In genomic region chrX:102651968-102652744, GRCh38 we compare ENCODE assay signal across 8 cellular contexts. TPM values are rescaled to one million over a fixed set of nuclear protein-coding genes. Genes with fewer than 3 reads are reported as not detected.
DNase-seq lines count a peak whose midpoint lies in the region; ATAC-seq, FAIRE-seq and TF ChIP-seq lines count a peak whose summit lies in the region.

No MANE protein-coding gene starts in this region.

- no peaks in the 10 kb centered on the region for H3K79me2 ChIP-seq in keratinocyte (ENCODE audit: control insufficient read depth, insufficient read depth, low read length)

- H3K9ac ChIP-seq in keratinocyte (ENCODE audit: control insufficient read depth, extremely low read depth, insufficient read depth, low read length) = no peak overlapping the region

- no peaks in the 10 kb centered on the region for H3K27me3 ChIP-seq in CD8-positive, alpha-beta memory T cell (ENCODE audit: insufficient read depth, low read length, poor library complexity, severe bottlenecking)
- H3K27me3 ChIP-seq in keratinocyte (ENCODE audit: control insufficient read depth, extremely low read depth, insufficient read depth, low read length) = no peaks in the 10 kb centered on the region

- DNase-seq in CD8-positive, alpha-beta memory T cell = peak in 4 of 5 donors; percentile 38 to 76 (median 66)
- DNase-seq in T-helper 22 cell (ENCODE audit: low read depth) (peak; percentile 35), caudate nucleus (lab: John Stamatoyannopoulos, UW) (peak in 54 of 61 donors; percentile 0 to 69 (median 22)), keratinocyte (ENCODE audit: low read depth, low spot score) (peak; percentile 7), NCI-H128 (lab: John Stamatoyannopoulos, UW; ENCODE audit: unreplicated experiment) (no peak)
- peak; percentile 32 for DNase-seq in stimulated activated CD4-positive, alpha-beta T cell treated with anti-CD3 and anti-CD28 coated beads, Interleukin-12 subunit alpha, Interleukin-12 subunit beta, amount 100 ng/mL, for 4 hours

- H3K36me3 ChIP-seq in CD8-positive, alpha-beta memory T cell (ENCODE audit: insufficient read depth, low read length) = no peaks in the 10 kb centered on the region
- H3K36me3 ChIP-seq in keratinocyte (ENCODE audit: control insufficient read depth in 2 of 2, extremely low read depth in 1 of 2, insufficient read depth in 2 of 2, low read length in 2 of 2) = no peaks in the 10 kb centered on the region

- no peaks in the 10 kb centered on the region for H4K20me1 ChIP-seq in keratinocyte (ENCODE audit: control insufficient read depth, extremely low read depth, insufficient read depth, low read length)

- no peaks in the 10 kb centered on the region for H3K9me3 ChIP-seq in CD8-positive, alpha-beta memory T cell (ENCODE audit: low read length)
- H3K9me3 ChIP-seq in keratinocyte (ENCODE audit: control insufficient read depth, low read depth, low read length) = no peaks in the 10 kb centered on the region

- H3K4me2 ChIP-seq in keratinocyte (ENCODE audit: control insufficient read depth, extremely low read depth, insufficient read depth, low read depth, low read length) = peak overlapping the region; percentile 66

- ATAC-seq in HG02610 (IDR thresholded peaks at IDR 0.05; ENCODE audit: unreplicated experiment) = peak; percentile 84
- no peak for ATAC-seq in HG03175 (IDR thresholded peaks at IDR 0.05; ENCODE audit: unreplicated experiment)

- POLR2A ChIA-PET in CD8-positive, alpha-beta memory T cell (lab: Charles Lee) = interaction anchor here (0.9 to 1.6 kb wide), 2 partner anchors 8 to 53 kb away, joined by 3 to 11 read pairs; partner anchors contain the start of gene ARMCX5

- H3K4me1 Mint-ChIP-seq in CD8-positive, alpha-beta memory T cell = peaks cover 15 to 47% (median 24%) of the 10 kb centered on the region in 3 donors

- peaks cover 8% of the 10 kb centered on the region for H3K4me1 ChIP-seq in CD8-positive, alpha-beta memory T cell (ENCODE audit: insufficient read depth, low read length)
- H3K4me1 ChIP-seq in keratinocyte (ENCODE audit: control insufficient read depth, extremely low read depth, insufficient read depth, low read length) = no peaks in the 10 kb centered on the region

- H3K36me3 Mint-ChIP-seq in CD8-positive, alpha-beta memory T cell = peaks cover 0 to 24% (median 0%) of the 10 kb centered on the region in 3 donors

- CTCF ChIA-PET in CD8-positive, alpha-beta memory T cell (lab: Charles Lee) = interaction anchor here (0.6 kb wide), 1 partner anchor 53 kb away, joined by 3 read pairs; the partner anchor contains the start of gene ARMCX5

- H3K9me1 ChIP-seq in keratinocyte (ENCODE audit: control insufficient read depth, extremely low read depth, insufficient read depth, low read length) = no peaks in the 10 kb centered on the region

- H3K27me3 Mint-ChIP-seq in CD8-positive, alpha-beta memory T cell = peaks cover 0 to 7% of the 10 kb centered on the region in 2 donors

- no peak overlapping the region for H2AFZ ChIP-seq in keratinocyte (ENCODE audit: control insufficient read depth, low read length)

- FAIRE-seq in keratinocyte (lab: Jason Lieb, UNC) = no peak

- H3K27ac Mint-ChIP-seq in CD8-positive, alpha-beta memory T cell = peak overlapping the region; percentile 74 to 94 (median 90)

- peak overlapping the region; percentile 51 for H3K27ac ChIP-seq in CD8-positive, alpha-beta memory T cell (ENCODE audit: low read depth, low read length)
- H3K27ac ChIP-seq in caudate nucleus (ENCODE audit: low read depth, low read length) (peak overlapping the region; percentile 74), keratinocyte (ENCODE audit: control insufficient read depth, insufficient read depth, low read length) (no peak overlapping the region)

- peak overlapping the region; percentile 88 to 98 (median 95) for H3K4me3 Mint-ChIP-seq in CD8-positive, alpha-beta memory T cell

- dilution Hi-C loops in keratinocyte (cut with MboI; ENCODE audit: extremely low pct_ligation_motif_present, low sequenced_read_pairs) = no loop called here

- H3K9me3 Mint-ChIP-seq in CD8-positive, alpha-beta memory T cell = peaks cover 0 to 2% (median 0%) of the 10 kb centered on the region in 5 donors

- peak; percentile 45 to 60 (median 49) for TF ChIP-seq CTCF in keratinocyte (optimal IDR thresholded peaks at IDR 0.05 in 1 of 3, IDR thresholded peaks at IDR 0.05 in 1 of 3, conservative IDR thresholded peaks at IDR 0.05 in 1 of 3; ENCODE audit: extremely low read depth in 1 of 3, insufficient read depth in 2 of 3, low read length in 3 of 3)

- peak overlapping the region; percentile 70 for H3K4me3 ChIP-seq in CD8-positive, alpha-beta memory T cell (ENCODE audit: low read length)
- H3K4me3 ChIP-seq in keratinocyte (ENCODE audit: control insufficient read depth in 2 of 3, extremely low read depth in 1 of 3, insufficient read depth in 2 of 3, low read depth in 1 of 3, low read length in 3 of 3) = peak overlapping the region; percentile 25 to 35 (median 27)

RNA-seq across cellular contexts. Expression of gene GPRASP1, which starts 0.9 kb away (rescaled TPM):
- 1 to 10 TPM; 3.4 to 4.2 TPM for total RNA-seq in CD8-positive, alpha-beta memory T cell
- 5.2 TPM for polyA plus RNA-seq in CD8-positive, alpha-beta memory T cell
- polyA plus RNA-seq in keratinocyte = 0.22 to 0.34 TPM (median 0.26 TPM) in 3 replicates
- polyA plus RNA-seq in keratinocyte (2011; ENCODE audit: low read depth) = 0.21 TPM
- polyA plus RNA-seq in keratinocyte (2011; cell fraction: cytosol; rRNA removed) = 0.05 and 0.06 TPM in 2 replicates
- polyA plus RNA-seq in keratinocyte (2011; cell fraction: nucleus; rRNA removed) = 1.5 and 1.6 TPM in 2 replicates
- polyA plus RNA-seq in keratinocyte (2012; ENCODE audit: low replicate concordance) = 0.15 and 0.32 TPM in 2 replicates
- polyA minus RNA-seq in keratinocyte = 0.07 to 0.70 TPM (median 0.49 TPM) in 3 replicates
- polyA minus RNA-seq in keratinocyte (2011; cell fraction: cytosol; rRNA and poly(A)+ RNA removed) = not detected
- polyA minus RNA-seq in keratinocyte (2011; cell fraction: nucleus; rRNA and poly(A)+ RNA removed) = 0.84 and 3.4 TPM in 2 replicates

RNA-seq across cellular contexts. Expression of gene ARMCX5, which starts 52.8 kb away (rescaled TPM):
- total RNA-seq in CD8-positive, alpha-beta memory T cell = 1 to 10 TPM; 7.3 to 8.8 TPM
- polyA plus RNA-seq in CD8-positive, alpha-beta memory T cell = 10.1 TPM
- polyA plus RNA-seq in keratinocyte = 11.6 to 13.5 TPM (median 11.7 TPM) in 3 replicates
- 7.5 TPM for polyA plus RNA-seq in keratinocyte (2011; ENCODE audit: low read depth)
- 8.0 and 12.6 TPM in 2 replicates for polyA plus RNA-seq in keratinocyte (2011; cell fraction: cytosol; rRNA removed)
- 16.3 and 17.6 TPM in 2 replicates for polyA plus RNA-seq in keratinocyte (2011; cell fraction: nucleus; rRNA removed)
- polyA plus RNA-seq in keratinocyte (2012; ENCODE audit: low replicate concordance) = 6.3 and 9.1 TPM in 2 replicates
- polyA minus RNA-seq in keratinocyte = 11.9 to 22.1 TPM (median 18.5 TPM) in 3 replicates
- polyA minus RNA-seq in keratinocyte (2011; cell fraction: cytosol; rRNA and poly(A)+ RNA removed) = 7.5 TPM
- polyA minus RNA-seq in keratinocyte (2011; cell fraction: nucleus; rRNA and poly(A)+ RNA removed) = 9.5 and 13.3 TPM in 2 replicates
